In the genomic region with DNA sequence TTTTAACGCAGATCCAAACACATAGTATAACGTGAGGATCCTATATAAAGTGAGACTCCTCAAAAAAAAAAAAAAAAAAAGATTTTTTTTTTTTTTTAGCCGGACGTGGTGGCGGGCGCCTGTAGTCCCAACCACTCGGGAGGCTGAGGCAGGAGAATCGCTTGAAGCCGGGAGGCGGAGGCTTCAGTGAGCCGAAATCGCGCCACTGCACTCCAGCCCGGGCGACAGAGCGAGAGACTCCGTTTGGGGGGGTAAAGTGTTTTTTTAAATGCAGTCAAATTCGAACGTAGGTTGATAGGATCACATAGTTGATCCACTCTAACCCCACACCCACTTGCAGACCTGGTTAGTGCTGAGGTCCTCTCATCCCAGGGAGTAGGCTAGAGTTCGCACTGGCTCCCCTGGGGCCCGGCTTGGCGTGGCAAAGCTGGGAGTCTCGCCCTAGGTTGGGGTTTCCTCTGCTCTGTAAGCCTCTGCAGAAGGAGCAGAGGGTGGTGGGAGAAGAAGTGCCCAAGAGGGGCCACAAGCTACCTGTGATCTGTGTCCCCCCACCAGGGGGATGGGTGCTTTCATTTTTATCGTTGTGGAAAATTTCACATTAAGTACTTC, we compare ENCODE assay signal across 7 cellular contexts. TPM values are rescaled to one million over a fixed set of nuclear protein-coding genes. Genes with fewer than 3 reads are reported as not detected.
DNase-seq lines count a peak whose midpoint lies in the region; ATAC-seq and TF ChIP-seq lines count a peak whose summit lies in the region.

No MANE protein-coding gene starts in this region.

- H2BK5ac ChIP-seq in H9 (ENCODE audit: insufficient read length, low read length) = no peak overlapping the region

- no peak overlapping the region for H3T11ph ChIP-seq in H9 (ENCODE audit: low read length)

- no peak for TF ChIP-seq POLR2A in sigmoid colon (IDR thresholded peaks at IDR 0.05)

- H3K23me2 ChIP-seq in H9 (ENCODE audit: insufficient read length, low read depth, low read length, poor library complexity, severe bottlenecking) = peaks cover 7% of the 10 kb centered on the region

- no peak for TF ChIP-seq EP300 in sigmoid colon (IDR thresholded peaks at IDR 0.05)

- no peaks in the 10 kb centered on the region for H3K36me3 ChIP-seq in SU-DHL-6 (ENCODE audit: low read length)
- no peaks in the 10 kb centered on the region for H3K36me3 ChIP-seq in sigmoid colon

- no peak overlapping the region for H2BK12ac ChIP-seq in H9 (ENCODE audit: insufficient read length, low read depth, low read length)

- H4K5ac ChIP-seq in H9 (ENCODE audit: insufficient read length, low read depth, low read length) = no peak overlapping the region

- peak overlapping the region; percentile 82 to 94 for H3K4me3 Mint-ChIP-seq in H9

- intact Hi-C loops in sigmoid colon (cut with DNase I) = loop anchor here (1.0 to 2.0 kb wide), 2 partner anchors 15 to 39 kb away; partner anchors contain the start of genes RPS5 and ZNF497

- H4K8ac ChIP-seq in H9 (replicated peaks; ENCODE audit: insufficient read length, low read depth, low read length) = no peak overlapping the region

- no peak overlapping the region for H2BK120ac ChIP-seq in H9 (ENCODE audit: low read depth, low read length, poor library complexity, severe bottlenecking)

- no peaks in the 10 kb centered on the region for H3K9me3 ChIP-seq in H9 (ENCODE audit: control insufficient read depth, low read depth, low read length)
- H3K9me3 ChIP-seq in SU-DHL-6 (ENCODE audit: insufficient read depth, low read length) = no peaks in the 10 kb centered on the region
- H3K9me3 ChIP-seq in sigmoid colon = no peaks in the 10 kb centered on the region

- H3K18ac ChIP-seq in H9 (ENCODE audit: insufficient read length, low read depth, low read length) = peak overlapping the region; percentile 68

- H3K79me2 ChIP-seq in H9 (ENCODE audit: insufficient read depth, low read length) (no peaks in the 10 kb centered on the region), SU-DHL-6 (ENCODE audit: insufficient read depth, low read length) (no peaks in the 10 kb centered on the region)

- no peak overlapping the region for H3K27ac ChIP-seq in H9 (ENCODE audit: insufficient read length, low read depth, low read length)
- no peak overlapping the region for H3K27ac ChIP-seq in SU-DHL-6 (ENCODE audit: low read depth, low read length)
- peak overlapping the region; percentile 76 to 82 (median 78) for H3K27ac ChIP-seq in sigmoid colon

- H4K20me1 ChIP-seq in H9 (ENCODE audit: control insufficient read depth, insufficient read depth, insufficient read length) (no peaks in the 10 kb centered on the region), SU-DHL-6 (ENCODE audit: low read depth, low read length) (no peaks in the 10 kb centered on the region)

- no peak overlapping the region for H3K9ac ChIP-seq in H9 (ENCODE audit: extremely low read depth, insufficient read length, low read length)
- peak overlapping the region; percentile 53 for H3K9ac ChIP-seq in SU-DHL-6 (ENCODE audit: low read length)

- H2AK5ac ChIP-seq in H9 (ENCODE audit: insufficient read length, low read length) = no peak overlapping the region

- H3K9me2 ChIP-seq in SU-DHL-6 (replicated peaks; ENCODE audit: insufficient read depth, low read length) = no peaks in the 10 kb centered on the region

- no peak overlapping the region; the same call in 1 of the 2 replicates for H2BK15ac ChIP-seq in H9 (ENCODE audit: low read depth, low read length)

- peak overlapping the region; percentile 25 for H3K4me2 ChIP-seq in H9 (ENCODE audit: insufficient read depth, insufficient read length, low read length)
- peak overlapping the region; percentile 91 for H3K4me2 ChIP-seq in SU-DHL-6 (ENCODE audit: low read depth, low read length, poor library complexity, severe bottlenecking)

- H3K4me3 ChIP-seq in SU-DHL-6 (ENCODE audit: insufficient read depth, low read length, poor library complexity, severe bottlenecking) (peak overlapping the region; percentile 58), fibroblast of villous mesenchyme (ENCODE audit: low read depth, low read length) (peak overlapping the region; percentile 72), sigmoid colon (peak overlapping the region; percentile 45 to 66 (median 58))

- no peak overlapping the region for H3K27ac Mint-ChIP-seq in H9

- H3K27me3 ChIP-seq in H9 (ENCODE audit: insufficient read depth, low read length) (no peaks in the 10 kb centered on the region; the same call in 1 of the 2 replicates), SU-DHL-6 (ENCODE audit: low read length) (no peaks in the 10 kb centered on the region), sigmoid colon (peaks cover 5 to 13% (median 10%) of the 10 kb centered on the region in 3 donors)

- no peak overlapping the region for H3K4ac ChIP-seq in H9 (ENCODE audit: low read depth, low read length)

- no peak overlapping the region for H4K91ac ChIP-seq in H9 (ENCODE audit: insufficient read length, low read depth, low read length)

- no CpG with 5 or more reads among the region's 24 CpGs for WGBS in H9 (ENCODE audit: extremely low coverage, insufficient read length, low lambda C conversion rate)
- WGBS in sigmoid colon, 2 donors = 29 to 30% methylated on average over 24 of the region's 24 CpGs

- TF ChIP-seq CTCF in H9 (conservative IDR thresholded peaks at IDR 0.05) (no peak), SU-DHL-6 (IDR thresholded peaks at IDR 0.05; ENCODE audit: insufficient read depth, low read length, poor library complexity, severe bottlenecking) (no peak), fibroblast of villous mesenchyme (IDR thresholded peaks at IDR 0.05; ENCODE audit: insufficient read depth, low read depth, low read length) (no peak), sigmoid colon (IDR thresholded peaks at IDR 0.05) (no peak)

- H3K56ac ChIP-seq in H9 (ENCODE audit: insufficient read length, low read depth, low read length) = no peak overlapping the region

- H3F3A ChIP-seq in SU-DHL-6 (ENCODE audit: insufficient read depth) = peaks cover 5% of the 10 kb centered on the region; the same call in 1 of the 2 replicates

- peaks cover 10% of the 10 kb centered on the region for H3K27me3 Mint-ChIP-seq in H9 (ENCODE audit: low read depth)

- H3K4me1 Mint-ChIP-seq in H9 = peaks cover 13% of the 10 kb centered on the region in 2 experiments

- no peaks in the 10 kb centered on the region; the same call in 1 of the 2 replicates for H3K4me1 ChIP-seq in H9 (ENCODE audit: insufficient read depth, low read length)
- H3K4me1 ChIP-seq in sigmoid colon = peaks cover 0 to 23% (median 18%) of the 10 kb centered on the region in 4 donors

- H2AFZ ChIP-seq in H9 (ENCODE audit: low read length) = no peak overlapping the region
- peak overlapping the region; percentile 87 for H2AFZ ChIP-seq in SU-DHL-6 (ENCODE audit: low read depth, low read length, severe bottlenecking)

- no peak overlapping the region for H3K14ac ChIP-seq in H9 (ENCODE audit: insufficient read depth, low read length)

- H3K79me1 ChIP-seq in H9 (ENCODE audit: insufficient read depth, low read depth, low read length, poor library complexity, severe bottlenecking) = no peaks in the 10 kb centered on the region

- no peak for ATAC-seq in esophagus mucosa

- H3K9me3 Mint-ChIP-seq in H9 = peaks cover 8 to 13% of the 10 kb centered on the region in 2 experiments; a peak in 4 of 5 replicates

- H3K23ac ChIP-seq in H9 (ENCODE audit: insufficient read length, low read depth, low read length) = no peak overlapping the region

- H2BK20ac ChIP-seq in H9 (ENCODE audit: low read depth, low read length, poor library complexity, severe bottlenecking) = no peak overlapping the region

- DNase-seq in H9 (no peak), fibroblast of villous mesenchyme (ENCODE audit: low read depth) (no peak), sigmoid colon (peak; percentile 50), NCI-H1436 treated with DMSO at 0.1 percent for 48 hours (lab: John Stamatoyannopoulos, UW) (no peak), SIG-M5 treated with dmso at 0.1 percent for 504 hours (lab: John Stamatoyannopoulos, UW; ENCODE audit: unreplicated experiment) (no peak)

- H3K36me3 Mint-ChIP-seq in H9 (ENCODE audit: insufficient read depth in 1 of 3, low read depth in 3 of 3) = peaks cover 7 to 11% (median 7%) of the 10 kb centered on the region in 3 experiments; a peak in 6 of 7 replicates

RNA-seq across cellular contexts. Expression of gene RNF225, which starts 6.5 kb away (rescaled TPM):
- total RNA-seq in H9 (2021) (2.0 and 2.1 TPM in 2 replicates), fibroblast of villous mesenchyme (under 0.01 TPM in 1 of 2 replicates, not detected in the other), sigmoid colon (not detected), esophagus mucosa (14.7 TPM)
- under 1 TPM in 1 of 3 donors, not detected in 2; 0.07 TPM for polyA plus RNA-seq in sigmoid colon

RNA-seq across cellular contexts. Expression of gene ZNF584, which starts 6.5 kb away (rescaled TPM):
- 6.5 and 7.4 TPM in 2 replicates for total RNA-seq in H9 (2021)
- 18.4 and 26.3 TPM in 2 replicates for total RNA-seq in fibroblast of villous mesenchyme
- total RNA-seq in sigmoid colon = 10 to 100 TPM in 2 of 4 donors, 1 to 10 TPM in 2; 8.2 to 21.4 (median 12.0) TPM
- polyA plus RNA-seq in sigmoid colon = 1 to 10 TPM; 3.0 to 7.3 (median 4.8) TPM
- 6.5 TPM for total RNA-seq in esophagus mucosa

RNA-seq across cellular contexts. Expression of gene RPS5, which starts 14.9 kb away (rescaled TPM):
- total RNA-seq in H9 (2021) (1,400 and 1,442 TPM in 2 replicates), fibroblast of villous mesenchyme (1,142 and 1,183 TPM in 2 replicates), sigmoid colon (1,000 to 10,000 TPM; 1,322 to 2,581 (median 2,411) TPM), esophagus mucosa (1,223 TPM)
- polyA plus RNA-seq in sigmoid colon = 1,000 to 10,000 TPM; 1,097 to 1,974 (median 1,406) TPM

RNA-seq across cellular contexts. Expression of gene ZNF837, which starts 21.1 kb away (rescaled TPM):
- total RNA-seq in H9 (2021) = 3.4 and 3.8 TPM in 2 replicates
- 1.7 and 2.9 TPM in 2 replicates for total RNA-seq in fibroblast of villous mesenchyme
- 1 to 10 TPM in 3 of 4 donors, under 1 TPM in 1; 0.66 to 2.2 (median 1.5) TPM for total RNA-seq in sigmoid colon
- polyA plus RNA-seq in sigmoid colon = 1 to 10 TPM; 1.2 to 2.5 (median 1.8) TPM
- total RNA-seq in esophagus mucosa = 2.7 TPM

RNA-seq across cellular contexts. Expression of gene ZNF132, which starts 38.0 kb away (rescaled TPM):
- 0.24 and 0.42 TPM in 2 replicates for total RNA-seq in H9 (2021)
- total RNA-seq in fibroblast of villous mesenchyme = 8.7 and 11.7 TPM in 2 replicates
- 10 to 100 TPM in 1 of 4 donors, 1 to 10 TPM in 3; 5.3 to 12.2 (median 6.4) TPM for total RNA-seq in sigmoid colon
- 1 to 10 TPM in 1 of 3 donors, under 1 TPM in 1, not detected in 1; 0.60 to 1.7 TPM for polyA plus RNA-seq in sigmoid colon
- total RNA-seq in esophagus mucosa = 1.0 TPM

Comparison
In these comparisons a context has a peak if more than half of its experiments do, and no peak if none do; other contexts are left out.
1. H3K27ac ChIP-seq: peak in sigmoid colon (4 of 4); none in H9 (single experiment) and SU-DHL-6 (single experiment).
2. Peak in every context shown above with its lines, with median percentiles within 50 percentile points of each other: H3K4me3 ChIP-seq.